23 cellular contexts compared by ENCODE assay signal in genomic region chr2:203897544-203897943, GRCh38. TPM values are rescaled to one million over a fixed set of nuclear protein-coding genes. Genes with fewer than 3 reads are reported as not detected.
DNase-seq lines count a peak whose midpoint lies in the region.
"Had no signal": no experiment of that assay in that cellular context is flagged by ENCODE, and none has a peak within 500 bp of the region (broad histone marks: within the 10 kb centered on the region; RNA-seq: fewer than 3 reads in every experiment).

No MANE protein-coding gene starts in this region.

- H3K9me3 ChIP-seq in skeletal muscle tissue (ENCODE audit: control insufficient read depth in 3 of 3, low read length in 3 of 3), result peaks cover 0 to 4% (median 3%) of the 10 kb centered on the region in 3 donors
- H3K9me3 ChIP-seq: ovary had no signal

- no peaks in the 10 kb centered on the region for H3K27me3 Mint-ChIP-seq in activated T-helper 2 cell treated with anti-CD3 and anti-CD28 coated beads, Interferon-gamma antibody, Interleukin-2, Interleukin-4, amounts not matched to agents 10 μg/mL and 5 μg/mL and 100 μg/mL, durations not matched to agents 14 hours and 24 hours and 36 hours (ENCODE audit: low read depth)
- H3K27me3 Mint-ChIP-seq: activated CD8-positive, alpha-beta memory T cell treated with anti-CD3 and anti-CD28 coated beads, Interleukin-2, amount 10 ng/mL, durations not matched to agents 7 days and 5 days had no signal

- H3K27ac Mint-ChIP-seq in activated T-helper 2 cell treated with anti-CD3 and anti-CD28 coated beads, Interferon-gamma antibody, Interleukin-2, Interleukin-4, amounts not matched to agents 10 μg/mL and 5 μg/mL and 100 μg/mL, durations not matched to agents 14 hours and 24 hours and 36 hours, result peak overlapping the region; percentile 72
- H3K27ac Mint-ChIP-seq: activated CD8-positive, alpha-beta memory T cell treated with anti-CD3 and anti-CD28 coated beads, Interleukin-2, amount 10 ng/mL, durations not matched to agents 7 days and 5 days; T-helper 1 cell treated with Interleukin-12 subunit alpha and Interleukin-12 subunit beta and Interleukin-4 antibody, amounts not matched to agents 30 μg/mL and 1 μg/mL, for 36 hours had no signal

- no peaks in the 10 kb centered on the region for H3K36me3 ChIP-seq in skeletal muscle tissue (ENCODE audit: control insufficient read depth in 3 of 3, insufficient read depth in 3 of 3, low read length in 3 of 3)
- H3K36me3 ChIP-seq: BLaER1, esophagus muscularis mucosa, ovary had no signal

- H3K27ac ChIP-seq in skeletal muscle tissue (ENCODE audit: low read depth, low read length), result peak overlapping the region; percentile 38
- H3K27ac ChIP-seq: 22Rv1, BLaER1, esophagus muscularis mucosa, ovary had no signal

- peaks cover 0 to 4% (median 0%) of the 10 kb centered on the region in 3 donors for H3K4me1 ChIP-seq in skeletal muscle tissue (ENCODE audit: control insufficient read depth in 3 of 3, insufficient read depth in 3 of 3, low read length in 3 of 3)
- H3K4me1 ChIP-seq: BLaER1 had no signal

- no peak overlapping the region for H3K4me3 ChIP-seq in skeletal muscle tissue (ENCODE audit: low read length in 3 of 3)
- H3K4me3 ChIP-seq: BLaER1, esophagus muscularis mucosa, ovary had no signal

- H3K9me3 Mint-ChIP-seq in activated T-helper 2 cell treated with anti-CD3 and anti-CD28 coated beads, Interferon-gamma antibody, Interleukin-2, Interleukin-4, amounts not matched to agents 10 μg/mL and 5 μg/mL and 100 μg/mL, durations not matched to agents 14 hours and 24 hours and 36 hours, result peaks cover 25% of the 10 kb centered on the region

- DNase-seq in SKM-1 treated with dmso at 0.1 percent for 144 hours (lab: John Stamatoyannopoulos, UW; ENCODE audit: unreplicated experiment) (peak; percentile 12), SKM-1 (lab: John Stamatoyannopoulos, UW; ENCODE audit: unreplicated experiment) (no peak), NOMO-1 treated with DMSO at 0.1 percent for 48 hours (lab: John Stamatoyannopoulos, UW; ENCODE audit: unreplicated experiment) (peak; percentile 87), DMS79 treated with DMSO at 0.1 percent for 48 hours (lab: John Stamatoyannopoulos, UW) (no peak), NCI-H1105 treated with DMSO at 0.1 percent for 48 hours (lab: John Stamatoyannopoulos, UW) (no peak), GM19240 (ENCODE audit: insufficient read length, low spot score) (no peak)
- no peak for DNase-seq in activated T-helper 2 cell treated with anti-CD3 and anti-CD28 coated beads, Interferon-gamma antibody, Interleukin-2, Interleukin-4, amounts not matched to agents 10 μg/mL and 5 μg/mL and 100 μg/mL, durations not matched to agents 14 hours and 24 hours and 36 hours (ENCODE audit: low spot score)
- DNase-seq: activated CD4-positive, CD25-positive, alpha-beta regulatory T cell; activated CD8-positive, alpha-beta memory T cell treated with anti-CD3 and anti-CD28 coated beads, Interleukin-2, amount 10 ng/mL, durations not matched to agents 7 days and 5 days; activated naive CD4-positive, alpha-beta T cell; DMS 273 treated with DMSO at 0.1 percent for 48 hours; effector CD8-positive, alpha-beta T cell; KBM-7; NCI-H1436; NCI-H2171; ovary; stimulated activated CD4-positive, alpha-beta T cell treated with anti-CD3 and anti-CD28 coated beads, Interleukin-4, amount 100 ng/mL, for 24 hours had no signal

- H3K4me3 Mint-ChIP-seq in activated T-helper 2 cell treated with anti-CD3 and anti-CD28 coated beads, Interferon-gamma antibody, Interleukin-2, Interleukin-4, amounts not matched to agents 10 μg/mL and 5 μg/mL and 100 μg/mL, durations not matched to agents 14 hours and 24 hours and 36 hours (ENCODE audit: low read depth), result no peak overlapping the region
- H3K4me3 Mint-ChIP-seq: activated CD8-positive, alpha-beta memory T cell treated with anti-CD3 and anti-CD28 coated beads, Interleukin-2, amount 10 ng/mL, durations not matched to agents 7 days and 5 days; T-helper 1 cell treated with Interleukin-12 subunit alpha and Interleukin-12 subunit beta and Interleukin-4 antibody, amounts not matched to agents 30 μg/mL and 1 μg/mL, for 36 hours had no signal

- peaks cover 34% of the 10 kb centered on the region for H3K36me3 Mint-ChIP-seq in activated T-helper 2 cell treated with anti-CD3 and anti-CD28 coated beads, Interferon-gamma antibody, Interleukin-2, Interleukin-4, amounts not matched to agents 10 μg/mL and 5 μg/mL and 100 μg/mL, durations not matched to agents 14 hours and 24 hours and 36 hours (ENCODE audit: low read depth)

- H3K9ac ChIP-seq in skeletal muscle tissue (ENCODE audit: low read depth in 1 of 3, low read length in 3 of 3), result no peak overlapping the region
- H3K9ac ChIP-seq: BLaER1 had no signal

- peaks cover 62% of the 10 kb centered on the region for H3K4me1 Mint-ChIP-seq in activated T-helper 2 cell treated with anti-CD3 and anti-CD28 coated beads, Interferon-gamma antibody, Interleukin-2, Interleukin-4, amounts not matched to agents 10 μg/mL and 5 μg/mL and 100 μg/mL, durations not matched to agents 14 hours and 24 hours and 36 hours (ENCODE audit: low read depth)

- intact Hi-C loops in activated T-helper 2 cell treated with anti-CD3 and anti-CD28 coated beads, Interferon-gamma antibody, Interleukin-2, Interleukin-4, amounts not matched to agents 10 μg/mL and 5 μg/mL and 100 μg/mL, durations not matched to agents 14 hours and 24 hours and 36 hours (cut with micrococcal nuclease), result no loop called here

- no peaks in the 10 kb centered on the region for H3K27me3 ChIP-seq in skeletal muscle tissue (ENCODE audit: control insufficient read depth in 3 of 3, insufficient read depth in 3 of 3, low read length in 3 of 3)
- H3K27me3 ChIP-seq: BLaER1, esophagus muscularis mucosa, ovary had no signal

RNA-seq across cellular contexts. Expression of gene CTLA4, which starts 30.0 kb away (rescaled TPM):
- total RNA-seq in activated T-helper 2 cell treated with anti-CD3 and anti-CD28 coated beads, Interferon-gamma antibody, Interleukin-2, Interleukin-4, amounts not matched to agents 10 μg/mL and 5 μg/mL and 100 μg/mL, durations not matched to agents 14 hours and 24 hours and 36 hours, result 166 and 180 TPM in 2 replicates
- total RNA-seq in skeletal muscle tissue, result not detected
- total RNA-seq: glomerular endothelial cell had no signal

RNA-seq across cellular contexts. Expression of gene ICOS, which starts 39.0 kb away (rescaled TPM):
- 76.2 and 78.7 TPM in 2 replicates for total RNA-seq in activated T-helper 2 cell treated with anti-CD3 and anti-CD28 coated beads, Interferon-gamma antibody, Interleukin-2, Interleukin-4, amounts not matched to agents 10 μg/mL and 5 μg/mL and 100 μg/mL, durations not matched to agents 14 hours and 24 hours and 36 hours
- 0.52 TPM for total RNA-seq in skeletal muscle tissue
- total RNA-seq: glomerular endothelial cell had no signal

Comparison
In these comparisons a context has a peak if more than half of its experiments do, and no peak if none do; other contexts are left out.
1. DNase-seq: peak in SKM-1 treated with dmso at 0.1 percent for 144 hours (single experiment) and NOMO-1 treated with DMSO at 0.1 percent for 48 hours (single experiment); none in SKM-1 (single experiment), activated T-helper 2 cell treated with anti-CD3 and anti-CD28 coated beads, Interferon-gamma antibody, Interleukin-2, Interleukin-4, amounts not matched to agents 10 μg/mL and 5 μg/mL and 100 μg/mL, durations not matched to agents 14 hours and 24 hours and 36 hours (single experiment), DMS79 treated with DMSO at 0.1 percent for 48 hours (single experiment), NCI-H1105 treated with DMSO at 0.1 percent for 48 hours (single experiment) and GM19240 (single experiment).
2. RNA of gene CTLA4, which starts 30.0 kb away (total RNA-seq): 166 to 180 TPM in activated T-helper 2 cell treated with anti-CD3 and anti-CD28 coated beads, Interferon-gamma antibody, Interleukin-2, Interleukin-4, amounts not matched to agents 10 μg/mL and 5 μg/mL and 100 μg/mL, durations not matched to agents 14 hours and 24 hours and 36 hours; not detected in skeletal muscle tissue (single experiment); every median in the first group is over 100 times any median in the second.
3. RNA of gene ICOS, which starts 39.0 kb away (total RNA-seq): 76.2 to 78.7 TPM in activated T-helper 2 cell treated with anti-CD3 and anti-CD28 coated beads, Interferon-gamma antibody, Interleukin-2, Interleukin-4, amounts not matched to agents 10 μg/mL and 5 μg/mL and 100 μg/mL, durations not matched to agents 14 hours and 24 hours and 36 hours; 0.52 TPM in skeletal muscle tissue (single experiment); every median in the first group is over 10 times any median in the second.